9 cellular contexts compared by ENCODE assay signal in genomic region chr13:94726425-94726824, GRCh38. TPM values are rescaled to one million over a fixed set of nuclear protein-coding genes. Genes with fewer than 3 reads are reported as not detected.
"Had no signal": no experiment of that assay in that cellular context is flagged by ENCODE, and none has a peak within 500 bp of the region (broad histone marks: within the 10 kb centered on the region; RNA-seq: fewer than 3 reads in every experiment).

No MANE protein-coding gene starts in this region.

- H3K36me3 ChIP-seq: HAP-1 had no signal

- DNase-seq: GOT3, H7, KBM-7 had no signal

- H3K4me1 Mint-ChIP-seq: IgD-negative memory B cell had no signal

- H3K9me3 ChIP-seq: HAP-1 had no signal

- H3K4me3 ChIP-seq: HAP-1 had no signal

- H3K27ac Mint-ChIP-seq: IgD-negative memory B cell had no signal

- H3K36me3 Mint-ChIP-seq: IgD-negative memory B cell had no signal

- ATAC-seq: HCT116 had no signal

- FAIRE-seq: HTR-8/SVneo had no signal

- H3K4me3 Mint-ChIP-seq: IgD-negative memory B cell had no signal

RNA-seq across cellular contexts. Expression of gene SOX21, which starts 14.1 kb away (rescaled TPM):
- total RNA-seq: H4, HT-29 had no signal
- polyA plus RNA-seq: IgD-negative memory B cell had no signal
